In genomic region chr17:83025636-83026280, GRCh38 we compare ENCODE assay signal across 22 cellular contexts. TPM values are rescaled to one million over a fixed set of nuclear protein-coding genes. Genes with fewer than 3 reads are reported as not detected.
A peak's percentile ranks its signal among the peaks of the same experiment; 100 is the strongest.
DNase-seq lines count a peak whose midpoint lies in the region; ATAC-seq and TF ChIP-seq lines count a peak whose summit lies in the region.
"Had no signal": no experiment of that assay in that cellular context is flagged by ENCODE, and none has a peak within 500 bp of the region (broad histone marks: within the 10 kb centered on the region; RNA-seq: fewer than 3 reads in every experiment).

No MANE protein-coding gene starts in this region.

- no peaks in the 10 kb centered on the region for H3K9me3 ChIP-seq in CD4-positive, alpha-beta T cell (ENCODE audit: control insufficient read depth, low read length)
- H3K9me3 ChIP-seq in CD8-positive, alpha-beta memory T cell (ENCODE audit: low read length): no peaks in the 10 kb centered on the region
- H3K9me3 ChIP-seq in body of pancreas: no peaks in the 10 kb centered on the region
- H3K9me3 ChIP-seq: upper lobe of left lung had no signal

- POLR2A ChIA-PET in CD4-positive, alpha-beta T cell (lab: Charles Lee): no interaction called here
- POLR2A ChIA-PET in CD8-positive, alpha-beta memory T cell (lab: Charles Lee): no interaction called here

- no peak overlapping the region for H3K4me3 ChIP-seq in CD8-positive, alpha-beta memory T cell (ENCODE audit: low read length)
- no peak overlapping the region for H3K4me3 ChIP-seq in body of pancreas
- H3K4me3 ChIP-seq: cardiac muscle cell, upper lobe of left lung had no signal

- CTCF ChIA-PET in CD4-positive, alpha-beta T cell (lab: Charles Lee): no interaction called here
- CTCF ChIA-PET in CD8-positive, alpha-beta memory T cell (lab: Charles Lee): no interaction called here

- no peak overlapping the region for H3K27ac ChIP-seq in CD4-positive, alpha-beta T cell (ENCODE audit: low read depth, low read length)
- no peak overlapping the region for H3K27ac ChIP-seq in CD8-positive, alpha-beta memory T cell (ENCODE audit: low read depth, low read length)
- no peak overlapping the region for H3K27ac ChIP-seq in body of pancreas
- H3K27ac ChIP-seq: cardiac muscle cell, upper lobe of left lung had no signal

- no peak for TF ChIP-seq CTCF in CD4-positive, alpha-beta T cell (IDR thresholded peaks at IDR 0.05)
- no peak for TF ChIP-seq CTCF in body of pancreas (IDR thresholded peaks at IDR 0.05)

- H3K4me3 Mint-ChIP-seq in CD4-positive, alpha-beta T cell: no peak overlapping the region
- peak overlapping the region in 6 of 7 donors; percentile 7 to 84 (median 59) for H3K4me3 Mint-ChIP-seq in CD8-positive, alpha-beta memory T cell
- peak overlapping the region; percentile 61 to 70 for H3K4me3 Mint-ChIP-seq in effector memory CD8-positive, alpha-beta T cell
- no peak overlapping the region for H3K4me3 Mint-ChIP-seq in stimulated activated naive B cell treated with anti-CD40 and anti-IgM and Interleukin-4, amounts not matched to agents 10 μg/mL and 1 μg/mL and 100 μg/mL, for 72 hours
- H3K4me3 Mint-ChIP-seq: activated naive CD4-positive, alpha-beta T cell treated with anti-CD3 and anti-CD28 coated beads, Interleukin-2, amount 10 ng/mL, durations not matched to agents 7 days and 5 days; activated T-helper 1 cell treated with anti-CD3 and anti-CD28 coated beads, Interleukin-12 subunit alpha, Interleukin-12 subunit beta, Interleukin-2, Interleukin-4 antibody, amounts not matched to agents 30 ng/mL and 10 ng/mL and 1 ng/mL, durations not matched to agents 14 hours and 24 hours and 36 hours; T-helper 2 cell treated with Interferon-gamma antibody and Interleukin-4, amounts not matched to agents 5 μg/mL and 100 μg/mL, for 36 hours had no signal

- no peaks in the 10 kb centered on the region for H3K9me3 Mint-ChIP-seq in CD4-positive, alpha-beta T cell
- H3K9me3 Mint-ChIP-seq in CD8-positive, alpha-beta memory T cell: no peaks in the 10 kb centered on the region
- H3K9me3 Mint-ChIP-seq in effector memory CD8-positive, alpha-beta T cell: no peaks in the 10 kb centered on the region
- no peaks in the 10 kb centered on the region for H3K9me3 Mint-ChIP-seq in stimulated activated naive B cell treated with anti-CD40 and anti-IgM and Interleukin-4, amounts not matched to agents 10 μg/mL and 1 μg/mL and 100 μg/mL, for 72 hours
- H3K9me3 Mint-ChIP-seq: activated naive CD4-positive, alpha-beta T cell treated with anti-CD3 and anti-CD28 coated beads, Interleukin-2, amount 10 ng/mL, durations not matched to agents 7 days and 5 days; activated T-helper 1 cell treated with anti-CD3 and anti-CD28 coated beads, Interleukin-12 subunit alpha, Interleukin-12 subunit beta, Interleukin-2, Interleukin-4 antibody, amounts not matched to agents 30 ng/mL and 10 ng/mL and 1 ng/mL, durations not matched to agents 14 hours and 24 hours and 36 hours; T-helper 2 cell treated with Interferon-gamma antibody and Interleukin-4, amounts not matched to agents 5 μg/mL and 100 μg/mL, for 36 hours had no signal

- no peaks in the 10 kb centered on the region for H3K4me1 ChIP-seq in CD8-positive, alpha-beta memory T cell (ENCODE audit: insufficient read depth, low read length)
- no peaks in the 10 kb centered on the region for H3K4me1 ChIP-seq in body of pancreas
- H3K4me1 ChIP-seq: upper lobe of left lung had no signal

- no peak for TF ChIP-seq POLR2A in body of pancreas (IDR thresholded peaks at IDR 0.05)

- peaks cover 13% of the 10 kb centered on the region for H3K4me1 Mint-ChIP-seq in CD4-positive, alpha-beta T cell (ENCODE audit: low read depth)
- H3K4me1 Mint-ChIP-seq in CD8-positive, alpha-beta memory T cell: peaks cover 27 to 36% (median 34%) of the 10 kb centered on the region in 3 donors
- H3K4me1 Mint-ChIP-seq in effector memory CD8-positive, alpha-beta T cell (ENCODE audit: low read depth in 2 of 2): peaks cover 16 to 20% of the 10 kb centered on the region in 2 donors
- no peaks in the 10 kb centered on the region for H3K4me1 Mint-ChIP-seq in stimulated activated naive B cell treated with anti-CD40 and anti-IgM and Interleukin-4, amounts not matched to agents 10 μg/mL and 1 μg/mL and 100 μg/mL, for 72 hours

- H3K27me3 Mint-ChIP-seq in CD4-positive, alpha-beta T cell: no peaks in the 10 kb centered on the region
- peaks cover 0 to 3% of the 10 kb centered on the region in 2 donors for H3K27me3 Mint-ChIP-seq in CD8-positive, alpha-beta memory T cell
- no peaks in the 10 kb centered on the region for H3K27me3 Mint-ChIP-seq in effector memory CD8-positive, alpha-beta T cell
- no peaks in the 10 kb centered on the region for H3K27me3 Mint-ChIP-seq in stimulated activated naive B cell treated with anti-CD40 and anti-IgM and Interleukin-4, amounts not matched to agents 10 μg/mL and 1 μg/mL and 100 μg/mL, for 72 hours

- H3K36me3 Mint-ChIP-seq in CD4-positive, alpha-beta T cell (ENCODE audit: low read depth): peaks cover 10% of the 10 kb centered on the region
- H3K36me3 Mint-ChIP-seq in CD8-positive, alpha-beta memory T cell: peaks cover 0 to 9% (median 8%) of the 10 kb centered on the region in 3 donors
- H3K36me3 Mint-ChIP-seq in effector memory CD8-positive, alpha-beta T cell (ENCODE audit: insufficient read depth): peaks cover 6% of the 10 kb centered on the region
- peaks cover 6 to 37% of the 10 kb centered on the region in 2 donors for H3K36me3 Mint-ChIP-seq in stimulated activated naive B cell treated with anti-CD40 and anti-IgM and Interleukin-4, amounts not matched to agents 10 μg/mL and 1 μg/mL and 100 μg/mL, for 72 hours
- H3K36me3 Mint-ChIP-seq: activated naive CD4-positive, alpha-beta T cell treated with anti-CD3 and anti-CD28 coated beads, Interleukin-2, amount 10 ng/mL, durations not matched to agents 7 days and 5 days had no signal

- no peaks in the 10 kb centered on the region for H3K27me3 ChIP-seq in CD4-positive, alpha-beta T cell (ENCODE audit: control insufficient read depth, insufficient read depth, low read length)
- no peaks in the 10 kb centered on the region for H3K27me3 ChIP-seq in CD8-positive, alpha-beta memory T cell (ENCODE audit: insufficient read depth, low read length, poor library complexity, severe bottlenecking)
- no peaks in the 10 kb centered on the region for H3K27me3 ChIP-seq in body of pancreas
- H3K27me3 ChIP-seq: cardiac muscle cell, upper lobe of left lung had no signal

- H3K36me3 ChIP-seq in CD8-positive, alpha-beta memory T cell (ENCODE audit: insufficient read depth, low read length): no peaks in the 10 kb centered on the region
- H3K36me3 ChIP-seq in body of pancreas (replicated peaks in 1 of 2; ENCODE audit: insufficient read depth in 1 of 2, low read depth in 2 of 2): no peaks in the 10 kb centered on the region
- H3K36me3 ChIP-seq: cardiac muscle cell, upper lobe of left lung had no signal

- no peak for DNase-seq in CD4-positive, alpha-beta T cell
- DNase-seq in CD8-positive, alpha-beta memory T cell: no peak
- DNase-seq in effector memory CD8-positive, alpha-beta T cell: no peak
- peak; percentile 26 for DNase-seq in sciatic nerve (ENCODE audit: low spot score)
- DNase-seq in body of pancreas: no peak
- DNase-seq in stimulated activated naive B cell treated with anti-CD40 and anti-IgM and Interleukin-4, amounts not matched to agents 10 μg/mL and 1 μg/mL and 100 μg/mL, for 72 hours: no peak
- DNase-seq: activated naive CD4-positive, alpha-beta T cell treated with anti-CD3 and anti-CD28 coated beads, Interleukin-2, amount 10 ng/mL, durations not matched to agents 7 days and 5 days; aorta; C1 segment of cervical spinal cord; Karpas-422; mammary epithelial cell; MV-4-11; NCI-H1694 treated with DMSO at 0.1 percent for 48 hours; NCI-H2171; NCI-H510A; occipital lobe had no signal

- H3K27ac Mint-ChIP-seq in CD4-positive, alpha-beta T cell: peak overlapping the region; percentile 31
- peak overlapping the region in 7 of 8 donors; percentile 18 to 83 (median 70) for H3K27ac Mint-ChIP-seq in CD8-positive, alpha-beta memory T cell
- H3K27ac Mint-ChIP-seq in effector memory CD8-positive, alpha-beta T cell: peak overlapping the region; percentile 11 to 39
- no peak overlapping the region for H3K27ac Mint-ChIP-seq in stimulated activated naive B cell treated with anti-CD40 and anti-IgM and Interleukin-4, amounts not matched to agents 10 μg/mL and 1 μg/mL and 100 μg/mL, for 72 hours
- H3K27ac Mint-ChIP-seq: activated naive CD4-positive, alpha-beta T cell treated with anti-CD3 and anti-CD28 coated beads, Interleukin-2, amount 10 ng/mL, durations not matched to agents 7 days and 5 days; activated T-helper 1 cell treated with anti-CD3 and anti-CD28 coated beads, Interleukin-12 subunit alpha, Interleukin-12 subunit beta, Interleukin-2, Interleukin-4 antibody, amounts not matched to agents 30 ng/mL and 10 ng/mL and 1 ng/mL, durations not matched to agents 14 hours and 24 hours and 36 hours; T-helper 2 cell treated with Interferon-gamma antibody and Interleukin-4, amounts not matched to agents 5 μg/mL and 100 μg/mL, for 36 hours had no signal

- ATAC-seq in CD4-positive, alpha-beta T cell (ENCODE audit: poor library complexity): no peak
- no peak for ATAC-seq in effector memory CD8-positive, alpha-beta T cell (replicated peaks)
- ATAC-seq in sciatic nerve (no peak), HG03175 (IDR thresholded peaks at IDR 0.05; ENCODE audit: unreplicated experiment) (no peak), body of pancreas (no peak)
- no peak for ATAC-seq in stimulated activated naive B cell treated with anti-CD40 and anti-IgM and Interleukin-4, amounts not matched to agents 10 μg/mL and 1 μg/mL and 100 μg/mL, for 72 hours (replicated peaks)
- ATAC-seq: HCT116 had no signal

- intact Hi-C loops in CD4-positive, alpha-beta T cell (cut with DNase I, micrococcal nuclease): no loop called here
- intact Hi-C loops in sciatic nerve (cut with DNase I): no loop called here
- intact Hi-C loops in body of pancreas (cut with DNase I): no loop called here

- 94 to 95% methylated on average over 28 to 30 of the region's 31 CpGs for WGBS in body of pancreas, 2 donors

RNA-seq across cellular contexts. Expression of gene METRNL, which starts 53.7 kb away (rescaled TPM):
- total RNA-seq in CD4-positive, alpha-beta T cell: 10 to 100 TPM; 24.5 to 26.9 TPM
- 10 to 100 TPM; 22.3 to 22.9 TPM for total RNA-seq in CD8-positive, alpha-beta memory T cell
- 2.6 TPM for polyA plus RNA-seq in CD8-positive, alpha-beta memory T cell
- total RNA-seq in sciatic nerve: 131 TPM
- total RNA-seq in body of pancreas: 10 to 100 TPM; 21.3 to 26.4 TPM

Comparison
In these comparisons a context has a peak if more than half of its experiments do, and no peak if none do; other contexts are left out.
1. H3K4me3 Mint-ChIP-seq: peak in CD8-positive, alpha-beta memory T cell (6 of 7) and effector memory CD8-positive, alpha-beta T cell (2 of 2); none in CD4-positive, alpha-beta T cell (single experiment) and stimulated activated naive B cell treated with anti-CD40 and anti-IgM and Interleukin-4, amounts not matched to agents 10 μg/mL and 1 μg/mL and 100 μg/mL, for 72 hours (0 of 2).